ENCODE assay signal across 8 cellular contexts in the genomic region with DNA sequence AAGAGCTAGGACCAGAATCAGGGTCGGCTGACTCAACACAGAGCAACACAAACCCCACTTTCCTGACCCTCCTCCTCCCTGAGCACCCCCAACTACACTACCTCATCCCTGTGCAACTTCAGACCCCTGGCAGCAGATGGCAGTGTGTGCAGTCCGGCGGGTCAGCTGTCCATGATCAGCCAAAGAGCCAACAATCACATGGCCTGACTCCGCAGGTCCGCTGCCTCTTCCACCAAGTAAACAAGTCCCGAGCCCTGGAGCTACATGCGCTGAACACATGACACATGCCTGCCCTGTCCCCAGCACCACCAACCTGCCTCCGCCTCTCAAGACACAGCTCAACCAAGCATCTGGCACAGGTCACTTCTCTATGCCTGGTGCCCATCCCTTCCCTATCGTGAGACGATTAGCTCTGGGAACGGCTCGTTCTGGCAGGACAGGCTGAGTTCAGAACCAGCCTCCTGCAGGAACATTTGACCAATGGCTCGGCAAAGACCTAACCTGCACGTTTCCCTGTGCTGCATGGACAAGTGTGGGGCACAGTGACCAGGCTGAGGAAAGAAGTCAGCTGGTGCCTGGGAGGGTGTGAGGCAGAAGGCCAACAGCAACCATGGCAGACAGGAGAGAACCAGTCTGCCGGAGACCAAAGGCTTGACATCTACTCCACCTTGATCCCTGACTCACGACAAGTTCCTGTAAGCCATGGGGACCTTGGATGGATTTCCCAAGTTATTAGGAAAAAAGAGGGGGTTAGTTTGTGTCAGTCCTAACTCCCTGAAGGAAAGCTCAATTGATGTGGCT.
DNase-seq lines count a peak whose midpoint lies in the region; ATAC-seq and TF ChIP-seq lines count a peak whose summit lies in the region.

No MANE protein-coding gene starts in this region.

- WGBS in esophagus squamous epithelium, 2 donors = 37 to 77% methylated on average over 3 of the region's 16 CpGs

- no peaks in the 10 kb centered on the region for H3F3A ChIP-seq in neural progenitor cell (ENCODE audit: low read depth)

- no peaks in the 10 kb centered on the region for H3K9me3 ChIP-seq in RWPE2 (ENCODE audit: severe bottlenecking)
- H3K9me3 ChIP-seq in esophagus squamous epithelium = no peaks in the 10 kb centered on the region
- H3K9me3 ChIP-seq in neural progenitor cell (ENCODE audit: low read depth) = no peaks in the 10 kb centered on the region

- no peak overlapping the region for H3K27ac Mint-ChIP-seq in neural progenitor cell

- no peak overlapping the region for H3K4me3 Mint-ChIP-seq in neural progenitor cell

- no peak overlapping the region for H3K27ac ChIP-seq in RWPE2 (ENCODE audit: poor library complexity, severe bottlenecking)
- H3K27ac ChIP-seq in esophagus squamous epithelium = peak overlapping the region; percentile 11 to 90 (median 68)
- no peak overlapping the region for H3K27ac ChIP-seq in neural progenitor cell

- H3K9me3 Mint-ChIP-seq in neural progenitor cell = no peaks in the 10 kb centered on the region

- no peaks in the 10 kb centered on the region for H3K27me3 ChIP-seq in RWPE2 (ENCODE audit: insufficient read depth, poor library complexity, severe bottlenecking)
- H3K27me3 ChIP-seq in esophagus squamous epithelium = no peaks in the 10 kb centered on the region
- no peaks in the 10 kb centered on the region for H3K27me3 ChIP-seq in neural progenitor cell

- peaks cover 2% of the 10 kb centered on the region for H3K27me3 Mint-ChIP-seq in neural progenitor cell (ENCODE audit: insufficient read depth, low read depth)

- H3K79me2 ChIP-seq in neural progenitor cell (ENCODE audit: low read depth) = no peaks in the 10 kb centered on the region

- TF ChIP-seq POLR2A in esophagus squamous epithelium (IDR thresholded peaks at IDR 0.05) = no peak

- intact Hi-C loops in esophagus squamous epithelium (cut with DNase I) = no loop called here

- no peaks in the 10 kb centered on the region for H3K4me1 Mint-ChIP-seq in neural progenitor cell

- H3K4me3 ChIP-seq in RWPE2 (ENCODE audit: severe bottlenecking) (no peak overlapping the region), esophagus squamous epithelium (peak overlapping the region in 2 of 4 donors; percentile 16 to 45), neural progenitor cell (no peak overlapping the region)

- no peak overlapping the region for H3K4me2 ChIP-seq in neural progenitor cell

- H2AFZ ChIP-seq in neural progenitor cell (replicated peaks) = no peak overlapping the region

- no peak for ATAC-seq in RWPE2 (ENCODE audit: low read depth)

- H3K4me1 ChIP-seq in RWPE2 (ENCODE audit: insufficient read depth, poor library complexity, severe bottlenecking) (peaks cover 8% of the 10 kb centered on the region), esophagus squamous epithelium (peaks cover 54 to 100% (median 90%) of the 10 kb centered on the region in 3 donors), neural progenitor cell (no peaks in the 10 kb centered on the region)

- H4K20me1 ChIP-seq in neural progenitor cell (ENCODE audit: low read depth) = no peaks in the 10 kb centered on the region

- DNase-seq in NCI-H748 (lab: John Stamatoyannopoulos, UW; ENCODE audit: unreplicated experiment) = peak; percentile 45
- no peak for DNase-seq in NCI-H748 treated with DMSO at 0.1 percent for 48 hours (lab: John Stamatoyannopoulos, UW)
- DNase-seq in RWPE2 (ENCODE audit: low spot score) = no peak
- DNase-seq in esophagus squamous epithelium (lab: John Stamatoyannopoulos, UW) = no peak
- DNase-seq in neural progenitor cell (ENCODE audit: low spot score) = peak; percentile 32
- DNase-seq in GDM1 (lab: John Stamatoyannopoulos, UW) = no peak
- DNase-seq in NCI-H510A treated with DMSO at 0.1 percent for 48 hours (lab: John Stamatoyannopoulos, UW) = no peak
- no peak for DNase-seq in DMS79 treated with DMSO at 0.1 percent for 48 hours (lab: John Stamatoyannopoulos, UW)

- peaks cover 5% of the 10 kb centered on the region for H3K36me3 ChIP-seq in RWPE2 (ENCODE audit: low read depth)
- H3K36me3 ChIP-seq in esophagus squamous epithelium = peaks cover 24 to 100% (median 36%) of the 10 kb centered on the region in 3 donors
- no peaks in the 10 kb centered on the region for H3K36me3 ChIP-seq in neural progenitor cell

- TF ChIP-seq CTCF in RWPE2 (IDR thresholded peaks at IDR 0.05; ENCODE audit: poor library complexity, severe bottlenecking) (peak; percentile 13), esophagus squamous epithelium (IDR thresholded peaks at IDR 0.05) (peak in 5 of 6 experiments; percentile 14 to 50 (median 32)), neural progenitor cell (IDR thresholded peaks at IDR 0.05) (peak; percentile 47)

- H3K9ac ChIP-seq in neural progenitor cell = no peak overlapping the region

- peaks cover 18% of the 10 kb centered on the region for H3K36me3 Mint-ChIP-seq in neural progenitor cell

Comparison
In these comparisons a context has a peak if more than half of its experiments do, and no peak if none do; other contexts are left out.
1. DNase-seq: peak in NCI-H748 (single experiment) and neural progenitor cell (single experiment); none in NCI-H748 treated with DMSO at 0.1 percent for 48 hours (single experiment), RWPE2 (single experiment), esophagus squamous epithelium (single experiment), GDM1 (single experiment), NCI-H510A treated with DMSO at 0.1 percent for 48 hours (single experiment) and DMS79 treated with DMSO at 0.1 percent for 48 hours (single experiment).
2. H3K27ac ChIP-seq: peak in esophagus squamous epithelium (4 of 4); none in RWPE2 (single experiment) and neural progenitor cell (single experiment).
3. Peak in every context shown above with its lines, with median percentiles within 50 percentile points of each other: CTCF ChIP-seq.